8 cellular contexts compared by ENCODE assay signal in genomic region chr1:32754282-32755097, GRCh38. TPM values are rescaled to one million over a fixed set of nuclear protein-coding genes. Genes with fewer than 3 reads are reported as not detected.
DNase-seq lines count a peak whose midpoint lies in the region; ATAC-seq and TF ChIP-seq lines count a peak whose summit lies in the region.

No MANE protein-coding gene starts in this region.

- H3K4me1 Mint-ChIP-seq in activated naive CD8-positive, alpha-beta T cell treated with anti-CD3 and anti-CD28 coated beads, Interleukin-2, amount 10 ng/mL, durations not matched to agents 7 days and 5 days, result peaks cover 5% of the 10 kb centered on the region

- peaks cover 39% of the 10 kb centered on the region for H3K27me3 Mint-ChIP-seq in activated naive CD8-positive, alpha-beta T cell treated with anti-CD3 and anti-CD28 coated beads, Interleukin-2, amount 10 ng/mL, durations not matched to agents 7 days and 5 days

- H3K9me3 Mint-ChIP-seq in activated naive CD8-positive, alpha-beta T cell treated with anti-CD3 and anti-CD28 coated beads, Interleukin-2, amount 10 ng/mL, durations not matched to agents 7 days and 5 days, result no peaks in the 10 kb centered on the region

- no peaks in the 10 kb centered on the region for H3K27me3 ChIP-seq in sigmoid colon

- H3K36me3 ChIP-seq in sigmoid colon, result no peaks in the 10 kb centered on the region

- no peak for TF ChIP-seq POLR2A in sigmoid colon (IDR thresholded peaks at IDR 0.05)

- WGBS in sigmoid colon, 2 donors, result 10 to 19% methylated on average over 50 of the region's 50 CpGs

- peak; percentile 19 for ATAC-seq in GM18867 (IDR thresholded peaks at IDR 0.05; ENCODE audit: unreplicated experiment)
- ATAC-seq in activated naive CD8-positive, alpha-beta T cell treated with anti-CD3 and anti-CD28 coated beads, Interleukin-2, amount 10 ng/mL, durations not matched to agents 7 days and 5 days (ENCODE audit: low read depth), result peak; percentile 44
- peak; percentile 16 to 19 for ATAC-seq in left cardiac atrium
- no peak for ATAC-seq in HG02938 (IDR thresholded peaks at IDR 0.05; ENCODE audit: unreplicated experiment)
- ATAC-seq in HG02884 (IDR thresholded peaks at IDR 0.05; ENCODE audit: unreplicated experiment), result no peak
- no peak for ATAC-seq in GM18870 (IDR thresholded peaks at IDR 0.05; ENCODE audit: unreplicated experiment)

- peak overlapping the region; percentile 0 to 80 (median 59) for H3K27ac ChIP-seq in sigmoid colon

- H3K27ac Mint-ChIP-seq in activated naive CD8-positive, alpha-beta T cell treated with anti-CD3 and anti-CD28 coated beads, Interleukin-2, amount 10 ng/mL, durations not matched to agents 7 days and 5 days, result no peak overlapping the region

- DNase-seq in NCI-H748 (lab: John Stamatoyannopoulos, UW; ENCODE audit: unreplicated experiment) (peak; percentile 55), left cardiac atrium (no peak), sigmoid colon (no peak)
- no peak for DNase-seq in activated naive CD8-positive, alpha-beta T cell treated with anti-CD3 and anti-CD28 coated beads, Interleukin-2, amount 10 ng/mL, durations not matched to agents 7 days and 5 days

- peaks cover 0 to 27% (median 20%) of the 10 kb centered on the region in 4 donors for H3K4me1 ChIP-seq in sigmoid colon

- peak overlapping the region; percentile 37 to 80 (median 60) for H3K4me3 ChIP-seq in sigmoid colon

- H3K4me3 Mint-ChIP-seq in activated naive CD8-positive, alpha-beta T cell treated with anti-CD3 and anti-CD28 coated beads, Interleukin-2, amount 10 ng/mL, durations not matched to agents 7 days and 5 days, result peak overlapping the region; percentile 13

- TF ChIP-seq EP300 in sigmoid colon (IDR thresholded peaks at IDR 0.05), result no peak

- TF ChIP-seq CTCF in sigmoid colon (IDR thresholded peaks at IDR 0.05), result no peak

- no peaks in the 10 kb centered on the region for H3K36me3 Mint-ChIP-seq in activated naive CD8-positive, alpha-beta T cell treated with anti-CD3 and anti-CD28 coated beads, Interleukin-2, amount 10 ng/mL, durations not matched to agents 7 days and 5 days

- intact Hi-C loops in left cardiac atrium (cut with DNase I), result no loop called here
- intact Hi-C loops in sigmoid colon (cut with DNase I), result no loop called here

- H3K9me3 ChIP-seq in sigmoid colon, result no peaks in the 10 kb centered on the region

- POLR2A ChIA-PET in activated naive CD8-positive, alpha-beta T cell treated with anti-CD3 and anti-CD28 coated beads, Interleukin-2, amount 10 ng/mL, durations not matched to agents 7 days and 5 days (lab: Charles Lee), result no interaction called here

RNA-seq across cellular contexts. Expression of gene SYNC, which starts 51.9 kb away (rescaled TPM):
- total RNA-seq in activated naive CD8-positive, alpha-beta T cell treated with anti-CD3 and anti-CD28 coated beads, Interleukin-2, amount 10 ng/mL, durations not matched to agents 7 days and 5 days, result not detected
- total RNA-seq in left cardiac atrium (10 to 100 TPM; 14.5 to 15.8 TPM), sigmoid colon (10 to 100 TPM; 22.5 to 87.5 (median 33.8) TPM)
- polyA plus RNA-seq in sigmoid colon, result 10 to 100 TPM in 1 of 3 donors, 1 to 10 TPM in 2; 6.9 to 12.7 (median 9.6) TPM

Comparison
In these comparisons a context has a peak if more than half of its experiments do, and no peak if none do; other contexts are left out.
1. ATAC-seq: peak in GM18867 (single experiment), activated naive CD8-positive, alpha-beta T cell treated with anti-CD3 and anti-CD28 coated beads, Interleukin-2, amount 10 ng/mL, durations not matched to agents 7 days and 5 days (single experiment) and left cardiac atrium (2 of 2); none in HG02938 (single experiment), HG02884 (single experiment) and GM18870 (single experiment).
2. RNA of gene SYNC, which starts 51.9 kb away (total RNA-seq): 22.5 to 87.5 TPM in sigmoid colon and 14.5 to 15.8 TPM in left cardiac atrium; not detected in activated naive CD8-positive, alpha-beta T cell treated with anti-CD3 and anti-CD28 coated beads, Interleukin-2, amount 10 ng/mL, durations not matched to agents 7 days and 5 days; every median in the first group is over 10 times any median in the second.